Comparison of ENCODE assay signal across 2 cellular contexts in genomic region chr10:60441515-60441914, GRCh38.
A peak's percentile ranks its signal among the peaks of the same experiment; 100 is the strongest.
TF ChIP-seq lines count a peak whose summit lies in the region.

No MANE protein-coding gene starts in this region.

TF ChIP-seq in SK-N-SH, 30 proteins besides CTCF, POLR2A, EP300 and RAD21 (continued from another document):
- peak; percentile 37; the same call in 1 of the 2 replicates for TF ChIP-seq SMC3 (IDR thresholded peaks at IDR 0.05; ENCODE audit: low read depth, low read length)

TF ChIP-seq in SK-N-SH treated with all-trans-retinoic acid at 6 μM for 48 hours, 23 proteins besides CTCF, POLR2A, EP300 and RAD21 (continued from another document):
- TF ChIP-seq, protein P1, sequence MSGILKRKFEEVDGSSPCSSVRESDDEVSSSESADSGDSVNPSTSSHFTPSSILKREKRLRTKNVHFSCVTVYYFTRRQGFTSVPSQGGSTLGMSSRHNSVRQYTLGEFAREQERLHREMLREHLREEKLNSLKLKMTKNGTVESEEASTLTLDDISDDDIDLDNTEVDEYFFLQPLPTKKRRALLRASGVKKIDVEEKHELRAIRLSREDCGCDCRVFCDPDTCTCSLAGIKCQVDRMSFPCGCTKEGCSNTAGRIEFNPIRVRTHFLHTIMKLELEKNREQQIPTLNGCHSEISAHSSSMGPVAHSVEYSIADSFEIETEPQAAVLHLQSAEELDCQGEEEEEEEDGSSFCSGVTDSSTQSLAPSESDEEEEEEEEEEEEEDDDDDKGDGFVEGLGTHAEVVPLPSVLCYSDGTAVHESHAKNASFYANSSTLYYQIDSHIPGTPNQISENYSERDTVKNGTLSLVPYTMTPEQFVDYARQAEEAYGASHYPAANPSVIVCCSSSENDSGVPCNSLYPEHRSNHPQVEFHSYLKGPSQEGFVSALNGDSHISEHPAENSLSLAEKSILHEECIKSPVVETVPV (CRISPR knock-in tag; IDR thresholded peaks at IDR 0.05): no peak
- TF ChIP-seq, protein P2, sequence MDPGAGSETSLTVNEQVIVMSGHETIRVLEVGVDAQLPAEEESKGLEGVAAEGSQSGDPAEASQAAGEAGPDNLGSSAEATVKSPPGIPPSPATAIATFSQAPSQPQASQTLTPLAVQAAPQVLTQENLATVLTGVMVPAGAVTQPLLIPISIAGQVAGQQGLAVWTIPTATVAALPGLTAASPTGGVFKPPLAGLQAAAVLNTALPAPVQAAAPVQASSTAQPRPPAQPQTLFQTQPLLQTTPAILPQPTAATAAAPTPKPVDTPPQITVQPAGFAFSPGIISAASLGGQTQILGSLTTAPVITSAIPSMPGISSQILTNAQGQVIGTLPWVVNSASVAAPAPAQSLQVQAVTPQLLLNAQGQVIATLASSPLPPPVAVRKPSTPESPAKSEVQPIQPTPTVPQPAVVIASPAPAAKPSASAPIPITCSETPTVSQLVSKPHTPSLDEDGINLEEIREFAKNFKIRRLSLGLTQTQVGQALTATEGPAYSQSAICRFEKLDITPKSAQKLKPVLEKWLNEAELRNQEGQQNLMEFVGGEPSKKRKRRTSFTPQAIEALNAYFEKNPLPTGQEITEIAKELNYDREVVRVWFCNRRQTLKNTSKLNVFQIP (CRISPR knock-in tag; IDR thresholded peaks at IDR 0.05; ENCODE audit: borderline replicate concordance, low read depth): no peak
- TF ChIP-seq SNAI2 (CRISPR knock-in tag; IDR thresholded peaks at IDR 0.05): no peak
